In the genomic region with DNA sequence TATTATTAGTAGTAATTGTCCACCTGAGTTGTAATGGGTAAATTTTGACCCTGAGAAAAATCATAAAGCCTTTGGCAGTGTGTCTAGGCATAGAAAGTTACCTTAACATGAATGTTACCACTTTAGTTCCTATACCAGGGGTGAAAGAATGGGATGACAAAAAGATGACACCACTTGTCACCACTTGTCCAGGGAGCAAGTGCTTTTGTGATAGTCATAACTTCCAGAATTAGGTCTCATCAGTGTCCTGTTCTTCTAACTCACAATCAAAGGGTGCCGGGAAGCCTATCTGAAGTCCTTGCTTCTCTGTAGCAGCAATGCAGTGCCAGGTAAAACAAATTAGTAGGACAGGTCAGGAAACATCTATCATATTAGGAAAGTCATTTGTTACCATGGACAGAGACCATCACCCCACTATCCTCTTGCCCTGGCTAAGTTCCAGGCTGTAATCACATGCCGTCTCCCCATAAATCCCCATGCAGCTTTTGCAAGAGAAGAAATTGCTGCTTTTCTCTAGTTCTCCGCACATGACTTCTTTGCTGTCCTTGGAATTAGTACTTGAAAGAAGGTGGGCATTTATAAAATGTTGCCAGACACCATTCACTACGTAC, we compare ENCODE assay signal across 9 cellular contexts.
"Had no signal": no experiment of that assay in that cellular context is flagged by ENCODE, and none has a peak within 500 bp of the region (broad histone marks: within the 10 kb centered on the region; RNA-seq: fewer than 3 reads in every experiment).

No MANE protein-coding gene starts in this region.

- DNase-seq: GOT3, H7, HFFc6, KBM-7 had no signal

- H3K27ac Mint-ChIP-seq: HFFc6, IgD-negative memory B cell had no signal

- H3K27ac ChIP-seq: HL-60 had no signal

- H3K9me3 Mint-ChIP-seq: IgD-negative memory B cell had no signal

- H3K4me3 Mint-ChIP-seq: HFFc6, IgD-negative memory B cell had no signal

- H3K27me3 Mint-ChIP-seq: IgD-negative memory B cell had no signal

- H3K4me1 ChIP-seq: HAP-1 had no signal

- H3K4me1 Mint-ChIP-seq: IgD-negative memory B cell had no signal

- H3K9me3 ChIP-seq: HAP-1 had no signal

- H3K36me3 Mint-ChIP-seq: IgD-negative memory B cell had no signal

- H3K4me3 ChIP-seq: HAP-1 had no signal

- H3K36me3 ChIP-seq: HAP-1 had no signal

- ATAC-seq: HCT116, HepG2 had no signal
